20 cellular contexts compared by ENCODE assay signal in genomic region chr20:37523012-37523391, GRCh38.
DNase-seq lines count a peak whose midpoint lies in the region; ATAC-seq, FAIRE-seq and TF ChIP-seq lines count a peak whose summit lies in the region.
"Had no signal": no experiment of that assay in that cellular context is flagged by ENCODE, and none has a peak within 500 bp of the region (broad histone marks: within the 10 kb centered on the region; RNA-seq: fewer than 3 reads in every experiment).

No MANE protein-coding gene starts in this region.

- FAIRE-seq in HTR-8/SVneo (lab: Jason Lieb, UNC): no peak

- H3K9me3 Mint-ChIP-seq in nephron: no peaks in the 10 kb centered on the region

- peaks cover 77% of the 10 kb centered on the region for H3K4me1 ChIP-seq in stomach smooth muscle (ENCODE audit: control insufficient read depth, insufficient read depth, low read length)

- ATAC-seq in GM21737 (IDR thresholded peaks at IDR 0.05; ENCODE audit: unreplicated experiment): no peak

- peak; percentile 8 for DNase-seq in NCI-H510A (lab: John Stamatoyannopoulos, UW)
- DNase-seq in NCI-H510A treated with DMSO at 0.1 percent for 48 hours (lab: John Stamatoyannopoulos, UW): no peak
- peak in 1 of 61 donors; percentile 12 for DNase-seq in caudate nucleus (lab: John Stamatoyannopoulos, UW)
- no peak for DNase-seq in activated T-cell treated with anti-CD3 and anti-CD28 coated beads for 4 hours
- no peak for DNase-seq in HTR-8/SVneo (ENCODE audit: insufficient read length, low spot score)
- DNase-seq: activated CD4-positive, alpha-beta T cell treated with anti-CD3 and anti-CD28 coated beads for 1 hour; activated CD8-positive, alpha-beta memory T cell treated with anti-CD3 and anti-CD28 coated beads, Interleukin-2, amount 50 U/mL, for 4 hours; activated gamma-delta T cell treated with Interleukin-2 at 50 U/mL for 16 hours; islet precursor cell; NCI-H1105; NCI-H774; stimulated activated CD4-positive, alpha-beta T cell treated with anti-CD3 and anti-CD28 coated beads, Interleukin-4, amount 100 ng/mL, for 1 hour had no signal

- H3K36me3 ChIP-seq in stomach smooth muscle (ENCODE audit: control insufficient read depth in 2 of 2, insufficient read depth in 2 of 2, low read length in 2 of 2): peaks cover 0 to 7% of the 10 kb centered on the region in 2 donors

- H3K27ac Mint-ChIP-seq in nephron: peak overlapping the region; percentile 85 to 100 (median 96)

- no peaks in the 10 kb centered on the region for H3K27me3 ChIP-seq in stomach smooth muscle (ENCODE audit: control insufficient read depth in 1 of 2, insufficient read depth in 2 of 2, low read length in 2 of 2)
- H3K27me3 ChIP-seq: BE2C, hepatocyte, SJSA1 had no signal

- no peak for TF ChIP-seq CTCF in nephron (IDR thresholded peaks at IDR 0.05; ENCODE audit: unreplicated experiment in 3 of 3)

- no peak overlapping the region for H3K9ac ChIP-seq in stomach smooth muscle (ENCODE audit: low read length in 2 of 2)
- H3K9ac ChIP-seq: KMS-11 had no signal

- H3K4me3 ChIP-seq in stomach smooth muscle (ENCODE audit: low read length in 2 of 2): peak overlapping the region in 1 of 2 donors; percentile 47
- H3K4me3 ChIP-seq: hepatocyte, SJSA1 had no signal

- H3K27ac ChIP-seq in caudate nucleus (ENCODE audit: low read depth, low read length) (peak overlapping the region; percentile 44), stomach smooth muscle (ENCODE audit: low read length) (peak overlapping the region; percentile 37)
- H3K27ac ChIP-seq: 22Rv1, KMS-11, SJSA1 had no signal

- no peaks in the 10 kb centered on the region for H3K9me3 ChIP-seq in stomach smooth muscle (ENCODE audit: control insufficient read depth in 2 of 2, low read length in 2 of 2)
- H3K9me3 ChIP-seq: SJSA1 had no signal

- peaks cover 44% of the 10 kb centered on the region for H3K36me3 Mint-ChIP-seq in nephron (ENCODE audit: low read depth)

- peak overlapping the region; percentile 98 to 100 (median 99) for H3K4me3 Mint-ChIP-seq in nephron

- peaks cover 60% of the 10 kb centered on the region for H3K4me1 Mint-ChIP-seq in nephron

- H3K27me3 Mint-ChIP-seq in nephron (ENCODE audit: low read depth): peaks cover 3% of the 10 kb centered on the region
